18 cellular contexts compared by ENCODE assay signal in genomic region chr10:132926070-132926469, GRCh38. TPM values are rescaled to one million over a fixed set of nuclear protein-coding genes. Genes with fewer than 3 reads are reported as not detected.
DNase-seq lines count a peak whose midpoint lies in the region; ATAC-seq, FAIRE-seq and TF ChIP-seq lines count a peak whose summit lies in the region.
"Had no signal": no experiment of that assay in that cellular context is flagged by ENCODE, and none has a peak within 500 bp of the region (broad histone marks: within the 10 kb centered on the region; RNA-seq: fewer than 3 reads in every experiment).

No MANE protein-coding gene starts in this region.

- no peak overlapping the region for H3K27ac Mint-ChIP-seq in chondrocyte (ENCODE audit: unreplicated experiment)
- H3K27ac Mint-ChIP-seq in endodermal cell, result no peak overlapping the region
- H3K27ac Mint-ChIP-seq: CD4-positive, CD25-positive, alpha-beta regulatory T cell; GM23338; IgD-negative memory B cell had no signal

- H3K4me3 Mint-ChIP-seq in chondrocyte (ENCODE audit: unreplicated experiment) (no peak overlapping the region), endodermal cell (no peak overlapping the region)
- H3K4me3 Mint-ChIP-seq: CD4-positive, CD25-positive, alpha-beta regulatory T cell; GM23338; IgD-negative memory B cell had no signal

- no peak for ATAC-seq in Right ventricle myocardium inferior
- ATAC-seq: A549, GM12878, GM23338 had no signal

- H3K27ac ChIP-seq in kidney (ENCODE audit: low read depth in 2 of 2, low read length in 2 of 2), result no peak overlapping the region
- no peak overlapping the region for H3K27ac ChIP-seq in endodermal cell (ENCODE audit: low read depth, low read length)
- H3K27ac ChIP-seq: A549, BLaER1 had no signal

- H3K36me3 ChIP-seq in kidney (ENCODE audit: control insufficient read depth in 1 of 2, insufficient read depth in 2 of 2, low read length in 2 of 2) (no peaks in the 10 kb centered on the region), endodermal cell (ENCODE audit: control insufficient read depth, insufficient read depth, low read length) (peaks cover 5% of the 10 kb centered on the region)
- H3K36me3 ChIP-seq: BLaER1 had no signal

- DNase-seq in Right ventricle myocardium inferior (ENCODE audit: missing footprints) (peak; percentile 65), cardiac septum (ENCODE audit: low spot score) (no peak), chondrocyte (ENCODE audit: low spot score) (peak; percentile 88), kidney (peak; percentile 61), posterior vena cava (ENCODE audit: low spot score) (peak; percentile 58), endodermal cell (no peak), AG08395 (ENCODE audit: low spot score) (no peak), D341Med (ENCODE audit: low spot score) (no peak)
- DNase-seq: CD4-positive, CD25-positive, alpha-beta regulatory T cell; DMS 273 treated with DMSO at 0.1 percent for 48 hours; DMS79; H7 had no signal

- H3K4me3 ChIP-seq in kidney (ENCODE audit: low read length in 2 of 2) (no peak overlapping the region), endodermal cell (ENCODE audit: low read length) (no peak overlapping the region)
- H3K4me3 ChIP-seq: A549, BLaER1, GM12878, GM23338 had no signal

- FAIRE-seq in kidney (lab: Jason Lieb, UNC), result no peak
- FAIRE-seq: A549, GM12878 had no signal

- H3K27me3 ChIP-seq in endodermal cell (ENCODE audit: control insufficient read depth, insufficient read depth, low read length, poor library complexity, severe bottlenecking), result no peaks in the 10 kb centered on the region

- no peaks in the 10 kb centered on the region for H3K4me1 Mint-ChIP-seq in chondrocyte (ENCODE audit: low read depth)
- no peaks in the 10 kb centered on the region for H3K4me1 Mint-ChIP-seq in endodermal cell
- H3K4me1 Mint-ChIP-seq: CD4-positive, CD25-positive, alpha-beta regulatory T cell; GM23338; IgD-negative memory B cell had no signal

- TF ChIP-seq CTCF in chondrocyte (IDR thresholded peaks at IDR 0.05) (no peak), kidney (IDR thresholded peaks at IDR 0.05; ENCODE audit: borderline replicate concordance, extremely low read depth, insufficient read depth) (no peak), endodermal cell (conservative IDR thresholded peaks at IDR 0.05) (no peak)

- intact Hi-C loops in Right ventricle myocardium inferior (cut with DNase I) (no loop called here), cardiac septum (cut with DNase I) (no loop called here), kidney (cut with DNase I) (no loop called here), posterior vena cava (cut with DNase I) (no loop called here)

- WGBS in endodermal cell (ENCODE audit: insufficient coverage in 1 of 2, insufficient read length in 1 of 2), 2 experiments, result 94 to 95% methylated on average over 12 to 21 of the region's 21 CpGs

- H3K36me3 Mint-ChIP-seq in chondrocyte (ENCODE audit: low read depth) (no peaks in the 10 kb centered on the region), endodermal cell (ENCODE audit: low read depth) (no peaks in the 10 kb centered on the region)
- H3K36me3 Mint-ChIP-seq: CD4-positive, CD25-positive, alpha-beta regulatory T cell; IgD-negative memory B cell had no signal

- H3K27me3 Mint-ChIP-seq in chondrocyte (ENCODE audit: low read depth) (peaks cover 3% of the 10 kb centered on the region), endodermal cell (ENCODE audit: insufficient read depth) (no peaks in the 10 kb centered on the region)
- H3K27me3 Mint-ChIP-seq: CD4-positive, CD25-positive, alpha-beta regulatory T cell; IgD-negative memory B cell had no signal

- H3K9me3 Mint-ChIP-seq in chondrocyte (ENCODE audit: low read depth), result no peaks in the 10 kb centered on the region
- no peaks in the 10 kb centered on the region for H3K9me3 Mint-ChIP-seq in endodermal cell
- H3K9me3 Mint-ChIP-seq: CD4-positive, CD25-positive, alpha-beta regulatory T cell; GM23338; IgD-negative memory B cell had no signal

- H3K9ac ChIP-seq in kidney (ENCODE audit: low read length in 2 of 2) (no peak overlapping the region), endodermal cell (ENCODE audit: extremely low read depth, low read length, poor library complexity, severe bottlenecking) (no peak overlapping the region)
- H3K9ac ChIP-seq: BLaER1 had no signal

- H3K9me3 ChIP-seq in kidney (ENCODE audit: control insufficient read depth in 1 of 2, low read length in 2 of 2), result no peaks in the 10 kb centered on the region
- H3K9me3 ChIP-seq in endodermal cell (ENCODE audit: control insufficient read depth, low read length), result no peaks in the 10 kb centered on the region
- H3K9me3 ChIP-seq: A549, BLaER1 had no signal

- no peaks in the 10 kb centered on the region for H3K4me1 ChIP-seq in kidney (ENCODE audit: control insufficient read depth in 1 of 2, insufficient read depth in 1 of 2, low read depth in 1 of 2, low read length in 2 of 2)
- H3K4me1 ChIP-seq in endodermal cell (ENCODE audit: control insufficient read depth, insufficient read depth, low read length), result no peaks in the 10 kb centered on the region
- H3K4me1 ChIP-seq: A549 had no signal

RNA-seq across cellular contexts. Expression of gene CFAP46, which starts 16.3 kb away (rescaled TPM):
- total RNA-seq in Right ventricle myocardium inferior (0.57 TPM), cardiac septum (0.94 TPM), chondrocyte (0.49 to 0.92 TPM (median 0.89 TPM) in 3 replicates), kidney (8.3 TPM), posterior vena cava (under 1 TPM; 0.14 to 0.81 TPM), endodermal cell (10 to 100 TPM in 1 of 2 donors, 1 to 10 TPM in 1; 9.9 to 10.5 TPM)
- polyA plus RNA-seq in kidney (ENCODE audit: insufficient read depth, low read depth, low replicate concordance), result 3.8 TPM
- 4.3 TPM for polyA plus RNA-seq in endodermal cell (2013, experiment 1 of 2)
- 2.9 TPM for polyA plus RNA-seq in endodermal cell (2013, experiment 2 of 2)
- total RNA-seq: CD4-positive, CD25-positive, alpha-beta regulatory T cell; GM12878; HT-29 had no signal
- polyA plus RNA-seq: CD4-positive, CD25-positive, alpha-beta regulatory T cell; IgD-negative memory B cell had no signal

Comparison
In these comparisons a context has a peak if more than half of its experiments do, and no peak if none do; other contexts are left out.
1. DNase-seq: peak in Right ventricle myocardium inferior (single experiment), chondrocyte (single experiment), kidney (single experiment) and posterior vena cava (single experiment); none in cardiac septum (single experiment), endodermal cell (single experiment), AG08395 (single experiment) and D341Med (single experiment).